Comparison of ENCODE assay signal across 10 cellular contexts in the genomic region with DNA sequence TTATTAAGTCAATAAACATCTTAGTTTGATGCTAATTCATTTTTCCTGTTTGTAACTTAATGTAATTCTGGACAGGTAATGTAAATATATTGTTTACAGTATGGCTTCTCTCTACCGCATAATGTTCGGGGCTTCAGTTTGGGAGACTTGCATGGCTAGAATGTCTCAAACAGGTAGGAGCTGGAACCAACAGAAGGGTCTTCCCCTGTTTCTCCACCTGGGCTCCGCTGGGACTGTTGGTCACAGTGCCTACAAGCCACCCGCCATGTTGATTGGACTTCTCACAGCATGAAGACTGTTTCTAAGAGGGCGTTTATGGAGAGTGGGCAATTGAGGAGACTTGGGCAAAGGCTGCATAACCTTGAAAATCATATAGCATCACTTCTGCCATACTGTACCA.
"Had no signal": no experiment of that assay in that cellular context is flagged by ENCODE, and none has a peak within 500 bp of the region (broad histone marks: within the 10 kb centered on the region; RNA-seq: fewer than 3 reads in every experiment).

No MANE protein-coding gene starts in this region.

- H3K4me2 ChIP-seq: GM23338 had no signal

- ATAC-seq: GM23338, HCT116 had no signal

- DNase-seq: GM23248, GOT3, H7, H9, HCEC 1CT, HFFc6 had no signal

- H3K27ac ChIP-seq: GM23248 had no signal

- H3K9ac ChIP-seq: GM23248 had no signal

- H3K4me1 ChIP-seq: HAP-1 had no signal

- H2AFZ ChIP-seq: GM23248, GM23338 had no signal

- FAIRE-seq: H54 had no signal

- H3K27ac Mint-ChIP-seq: GM23338, H9, HFFc6 had no signal

- H3K36me3 ChIP-seq: HAP-1 had no signal

- H3K4me3 ChIP-seq: GM23248, GM23338, HAP-1 had no signal

- H3K9me3 Mint-ChIP-seq: GM23338, H9 had no signal

- H3K4me3 Mint-ChIP-seq: GM23338, H9, HFFc6 had no signal
